ENCODE assay signal across 12 cellular contexts in the genomic region with DNA sequence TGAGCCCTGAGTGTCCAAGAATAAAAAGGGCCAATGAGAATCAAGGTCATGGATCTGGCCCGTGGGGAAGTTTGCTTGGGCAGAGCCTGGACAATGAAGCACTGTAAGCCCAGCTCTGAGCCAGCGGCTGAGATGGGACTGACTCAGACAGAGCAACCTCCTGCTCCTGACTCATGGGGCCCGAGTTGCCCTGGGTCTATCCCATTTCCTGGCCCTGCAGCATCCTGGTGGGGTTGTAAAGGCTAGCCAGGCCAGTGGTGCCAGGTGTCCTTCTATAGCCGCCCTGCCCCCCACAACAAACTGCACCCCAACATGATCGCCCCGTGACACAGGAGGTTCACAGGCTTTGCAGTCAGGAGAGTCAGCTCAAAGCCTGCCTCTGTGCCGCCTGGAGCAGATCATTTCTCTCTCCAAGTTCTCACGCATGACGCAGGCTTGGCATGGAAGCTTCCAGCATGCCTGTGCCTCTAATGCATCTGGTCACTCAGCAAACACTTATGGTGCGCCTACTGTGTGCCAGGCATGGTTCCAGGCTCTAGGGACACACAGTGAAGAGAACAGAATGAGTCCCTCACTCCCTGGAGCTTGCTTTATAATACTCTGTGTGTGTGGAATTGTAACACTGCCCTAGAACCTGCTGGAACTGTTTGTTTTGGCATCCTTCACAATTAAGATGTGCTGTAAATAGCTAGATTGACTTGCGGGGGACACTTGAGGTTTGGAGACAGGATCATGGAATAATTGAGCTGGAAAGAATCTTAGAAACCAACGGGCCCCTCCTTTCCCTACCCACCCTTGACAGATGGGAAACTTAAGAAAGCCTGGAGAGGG. TPM values are rescaled to one million over a fixed set of nuclear protein-coding genes. Genes with fewer than 3 reads are reported as not detected.
DNase-seq lines count a peak whose midpoint lies in the region; FAIRE-seq and TF ChIP-seq lines count a peak whose summit lies in the region.
"Had no signal": no experiment of that assay in that cellular context is flagged by ENCODE, and none has a peak within 500 bp of the region (broad histone marks: within the 10 kb centered on the region; RNA-seq: fewer than 3 reads in every experiment).

No MANE protein-coding gene starts in this region.

- TF ChIP-seq CTCF in PC-9 (conservative IDR thresholded peaks at IDR 0.05) (no peak), endothelial cell of umbilical vein (IDR thresholded peaks at IDR 0.05; ENCODE audit: extremely low read depth in 1 of 2, insufficient read depth in 1 of 2, low read depth in 1 of 2, low read length in 2 of 2) (no peak), endothelial cell (IDR thresholded peaks at IDR 0.05; ENCODE audit: unreplicated experiment) (no peak), A673 (conservative IDR thresholded peaks at IDR 0.05; ENCODE audit: low read depth, low read length) (no peak)

- BruUV-seq in PC-9 (replicated peaks; lab: Mats Ljungman, UMichigan), result TSS peak; percentile 79
- no TSS peak for BruUV-seq in endothelial cell of umbilical vein (replicated peaks; lab: Mats Ljungman, UMichigan)
- no TSS peak for BruUV-seq in A673 (replicated peaks; lab: Mats Ljungman, UMichigan)

- intact Hi-C loops in PC-9 (cut with micrococcal nuclease; ENCODE audit: unreplicated experiment) (no loop called here), endothelial cell of umbilical vein (cut with micrococcal nuclease) (no loop called here), A673 (cut with micrococcal nuclease; ENCODE audit: unreplicated experiment) (no loop called here)

- H3K27me3 Mint-ChIP-seq in endothelial cell (ENCODE audit: unreplicated experiment), result peaks cover 8% of the 10 kb centered on the region

- H3K36me3 Mint-ChIP-seq in endothelial cell (ENCODE audit: low read depth, unreplicated experiment), result peaks cover 3% of the 10 kb centered on the region

- H3K9ac ChIP-seq in endothelial cell of umbilical vein (replicated peaks; ENCODE audit: extremely low read depth, insufficient read depth, low read length), result no peak overlapping the region

- H3K9me2 ChIP-seq in PC-9 (ENCODE audit: insufficient read depth), result no peaks in the 10 kb centered on the region

- H3K36me3 ChIP-seq in PC-9 (ENCODE audit: low read depth) (no peaks in the 10 kb centered on the region), endothelial cell of umbilical vein (ENCODE audit: control insufficient read depth in 2 of 2, extremely low read depth in 1 of 2, insufficient read depth in 2 of 2, low read length in 2 of 2) (no peaks in the 10 kb centered on the region), A673 (ENCODE audit: insufficient read depth, low read length, poor library complexity, severe bottlenecking) (no peaks in the 10 kb centered on the region)
- H3K36me3 ChIP-seq: HAP-1, heart left ventricle had no signal

- H4K20me1 ChIP-seq in PC-9 (ENCODE audit: insufficient read depth), result no peaks in the 10 kb centered on the region
- no peaks in the 10 kb centered on the region for H4K20me1 ChIP-seq in endothelial cell of umbilical vein (replicated peaks; ENCODE audit: control insufficient read depth, extremely low read depth, insufficient read depth, low read length)

- peak; percentile 99 for FAIRE-seq in endothelial cell of umbilical vein (lab: Jason Lieb, UNC)

- H3K4me3 Mint-ChIP-seq in endothelial cell (ENCODE audit: unreplicated experiment), result no peak overlapping the region

- no peaks in the 10 kb centered on the region for H3K4me1 Mint-ChIP-seq in endothelial cell (ENCODE audit: unreplicated experiment)

- H2AFZ ChIP-seq in PC-9 (no peak overlapping the region), endothelial cell of umbilical vein (ENCODE audit: low read depth, low read length) (no peak overlapping the region)

- peak overlapping the region; percentile 54 for H3K4me2 ChIP-seq in PC-9
- H3K4me2 ChIP-seq in endothelial cell of umbilical vein (ENCODE audit: insufficient read depth, low read length), result no peak overlapping the region

- peaks cover 33% of the 10 kb centered on the region for H3F3A ChIP-seq in PC-9 (ENCODE audit: insufficient read depth, low read depth)

- no peak overlapping the region for H3K27ac Mint-ChIP-seq in endothelial cell (ENCODE audit: unreplicated experiment)

- H3K4me1 ChIP-seq in PC-9 (replicated peaks; ENCODE audit: insufficient read depth), result peaks cover 43% of the 10 kb centered on the region
- peaks cover 16% of the 10 kb centered on the region for H3K4me1 ChIP-seq in endothelial cell of umbilical vein (ENCODE audit: control insufficient read depth, extremely low read depth, insufficient read depth, low read length)
- H3K4me1 ChIP-seq in A673 (ENCODE audit: insufficient read depth, low read length, poor library complexity, severe bottlenecking), result no peaks in the 10 kb centered on the region
- H3K4me1 ChIP-seq: HAP-1, heart left ventricle had no signal

- H3K9me3 ChIP-seq in PC-9 (ENCODE audit: insufficient read depth, low read depth) (no peaks in the 10 kb centered on the region), endothelial cell of umbilical vein (replicated peaks; ENCODE audit: control insufficient read depth, insufficient read depth, low read length) (no peaks in the 10 kb centered on the region), A673 (ENCODE audit: low read depth, low read length, poor library complexity, severe bottlenecking) (no peaks in the 10 kb centered on the region)
- H3K9me3 ChIP-seq: HAP-1 had no signal

- no peaks in the 10 kb centered on the region for H3K9me1 ChIP-seq in endothelial cell of umbilical vein (replicated peaks; ENCODE audit: control insufficient read depth, extremely low read depth, insufficient read depth, low read length)

- POLR2A ChIA-PET in PC-9 (lab: Charles Lee; ENCODE audit: unreplicated experiment) (interaction anchor here (0.5 kb wide), 3 partner anchors 56 to 1602 kb away, joined by 6 to 10 read pairs (median 6); no protein-coding TSS in a partner anchor), endothelial cell of umbilical vein (lab: Charles Lee) (no interaction called here), A673 (lab: Charles Lee; ENCODE audit: low non-redundant PET) (no interaction called here)

- dilution Hi-C loops in endothelial cell of umbilical vein (cut with MboI; ENCODE audit: extremely low pct_ligation_motif_present, low sequenced_read_pairs), result no loop called here

- TF ChIP-seq POLR2A in endothelial cell of umbilical vein (IDR thresholded peaks at IDR 0.05; ENCODE audit: low read depth, low read length), result no peak

- no peaks in the 10 kb centered on the region for H3K9me3 Mint-ChIP-seq in endothelial cell (ENCODE audit: unreplicated experiment)

- H3K79me2 ChIP-seq in PC-9 (ENCODE audit: low read depth), result no peaks in the 10 kb centered on the region
- H3K79me2 ChIP-seq in endothelial cell of umbilical vein (ENCODE audit: control insufficient read depth, insufficient read depth, low read length), result no peaks in the 10 kb centered on the region

- no peak overlapping the region for H3K4me3 ChIP-seq in PC-9
- H3K4me3 ChIP-seq in endothelial cell of umbilical vein (replicated peaks in 1 of 3; ENCODE audit: insufficient read depth in 1 of 3, low read depth in 1 of 3, low read length in 3 of 3), result no peak overlapping the region
- H3K4me3 ChIP-seq in A673 (ENCODE audit: low read depth, low read length, poor library complexity, severe bottlenecking), result no peak overlapping the region
- H3K4me3 ChIP-seq: HAP-1, heart left ventricle had no signal

- CTCF ChIA-PET in PC-9 (lab: Charles Lee) (interaction anchor here (0.9 kb wide), 1 partner anchor 38 kb away, joined by 5 read pairs; no protein-coding TSS in a partner anchor), endothelial cell of umbilical vein (lab: Charles Lee) (interaction anchor here (0.6 to 1.4 kb wide), 5 partner anchors 9 to 119 kb away, joined by 3 to 5 read pairs (median 3); no protein-coding TSS in a partner anchor), A673 (lab: Charles Lee) (no interaction called here)

- no peaks in the 10 kb centered on the region for H3K27me3 ChIP-seq in PC-9 (ENCODE audit: insufficient read depth, low read depth)
- H3K27me3 ChIP-seq in endothelial cell of umbilical vein (ENCODE audit: control insufficient read depth in 2 of 2, insufficient read depth in 2 of 2, low read length in 2 of 2), result no peaks in the 10 kb centered on the region
- no peaks in the 10 kb centered on the region for H3K27me3 ChIP-seq in A673 (replicated peaks; ENCODE audit: insufficient read depth, low read depth, low read length, poor library complexity)
- H3K27me3 ChIP-seq: heart left ventricle had no signal

- H3K27ac ChIP-seq in PC-9, result peak overlapping the region; percentile 90
- H3K27ac ChIP-seq in endothelial cell of umbilical vein (ENCODE audit: insufficient read depth, low read depth, low read length), result peak overlapping the region; percentile 34
- H3K27ac ChIP-seq in A673 (ENCODE audit: low read depth, low read length, poor library complexity, severe bottlenecking), result no peak overlapping the region
- H3K27ac ChIP-seq: heart left ventricle had no signal

- DNase-seq in Ammon's horn (ENCODE audit: low spot score), result peak; percentile 53
- peak; percentile 79 to 93 for DNase-seq in PC-9
- DNase-seq in endothelial cell of umbilical vein (ENCODE audit: low read depth, low spot score), result peak; percentile 76
- DNase-seq in non-pigmented ciliary epithelial cell (ENCODE audit: low read depth), result peak; percentile 74
- no peak for DNase-seq in stimulated activated CD4-positive, alpha-beta T cell treated with anti-CD3 and anti-CD28 coated beads, Interleukin-15, amount 100 ng/mL, for 24 hours
- no peak for DNase-seq in NCI-H1694 treated with DMSO at 0.1 percent for 48 hours (lab: John Stamatoyannopoulos, UW)
- DNase-seq in endothelial cell (ENCODE audit: low spot score), result no peak
- no peak for DNase-seq in A673 (ENCODE audit: low spot score)
- DNase-seq: heart left ventricle; NCI-H2107; stimulated activated CD4-positive, alpha-beta T cell treated with anti-CD3 and anti-CD28 coated beads, Interleukin-12 subunit alpha, Interleukin-12 subunit beta, amount 100 ng/mL, for 4 hours had no signal

RNA-seq across cellular contexts. Expression of a gene that starts 4.9 kb away (rescaled TPM):
- total RNA-seq in PC-9 (2021) (11.7 and 18.0 TPM in 2 replicates), endothelial cell of umbilical vein (0.09 and 0.11 TPM in 2 replicates), endothelial cell (ENCODE audit: unreplicated experiment) (not detected), A673 (2021) (not detected in 2 replicates)
- polyA plus RNA-seq in endothelial cell of umbilical vein, result 0.01 and 0.03 TPM in 2 replicates
- 0.01 and 0.03 TPM in 2 replicates for polyA plus RNA-seq in endothelial cell of umbilical vein (2011; cell fraction: cytosol; rRNA removed)
- polyA plus RNA-seq in endothelial cell of umbilical vein (2011; cell fraction: nucleus; rRNA removed), result 0.04 and 0.58 TPM in 2 replicates
- polyA plus RNA-seq in endothelial cell of umbilical vein (2012), result 0.19 and 0.48 TPM in 2 replicates
- polyA minus RNA-seq in endothelial cell of umbilical vein, result not detected in 2 replicates
- polyA minus RNA-seq in endothelial cell of umbilical vein (2011; cell fraction: cytosol; rRNA and poly(A)+ RNA removed), result not detected
- polyA minus RNA-seq in endothelial cell of umbilical vein (2011; cell fraction: nucleus; rRNA and poly(A)+ RNA removed), result not detected in 2 replicates
- total RNA-seq: heart left ventricle had no signal
- polyA plus RNA-seq: heart left ventricle had no signal

RNA-seq across cellular contexts. Expression of a gene that starts 58.0 kb away (rescaled TPM):
- total RNA-seq in PC-9 (2021) (274 and 305 TPM in 2 replicates), endothelial cell of umbilical vein (243 TPM in 2 replicates), endothelial cell (ENCODE audit: unreplicated experiment) (196 TPM), A673 (2021) (155 and 167 TPM in 2 replicates)
- polyA plus RNA-seq in endothelial cell of umbilical vein, result 171 and 200 TPM in 2 replicates
- 228 and 253 TPM in 2 replicates for polyA plus RNA-seq in endothelial cell of umbilical vein (2011; cell fraction: cytosol; rRNA removed)
- 93.3 and 93.9 TPM in 2 replicates for polyA plus RNA-seq in endothelial cell of umbilical vein (2011; cell fraction: nucleus; rRNA removed)
- polyA plus RNA-seq in endothelial cell of umbilical vein (2012), result 183 and 257 TPM in 2 replicates
- 164 and 173 TPM in 2 replicates for polyA minus RNA-seq in endothelial cell of umbilical vein
- polyA minus RNA-seq in endothelial cell of umbilical vein (2011; cell fraction: cytosol; rRNA and poly(A)+ RNA removed), result 60.8 TPM
- polyA minus RNA-seq in endothelial cell of umbilical vein (2011; cell fraction: nucleus; rRNA and poly(A)+ RNA removed), result 45.1 and 49.6 TPM in 2 replicates

RNA-seq across cellular contexts. Expression of a gene that starts 59.8 kb away (rescaled TPM):
- 3.6 and 4.2 TPM in 2 replicates for total RNA-seq in PC-9 (2021)
- not detected in 2 replicates for total RNA-seq in endothelial cell of umbilical vein
- polyA plus RNA-seq in endothelial cell of umbilical vein, result not detected in 2 replicates
- not detected in 2 replicates for polyA plus RNA-seq in endothelial cell of umbilical vein (2011; cell fraction: cytosol; rRNA removed)
- polyA plus RNA-seq in endothelial cell of umbilical vein (2011; cell fraction: nucleus; rRNA removed), result not detected in 2 replicates
- not detected in 2 replicates for polyA plus RNA-seq in endothelial cell of umbilical vein (2012)
- polyA minus RNA-seq in endothelial cell of umbilical vein, result not detected in 2 replicates
- polyA minus RNA-seq in endothelial cell of umbilical vein (2011; cell fraction: cytosol; rRNA and poly(A)+ RNA removed), result not detected
- not detected in 2 replicates for polyA minus RNA-seq in endothelial cell of umbilical vein (2011; cell fraction: nucleus; rRNA and poly(A)+ RNA removed)
- total RNA-seq in endothelial cell (ENCODE audit: unreplicated experiment), result not detected
- not detected in 2 replicates for total RNA-seq in A673 (2021)
- total RNA-seq: heart left ventricle had no signal
- polyA plus RNA-seq: heart left ventricle had no signal

Comparison
In these comparisons a context has a peak if more than half of its experiments do, and no peak if none do; other contexts are left out.
1. DNase-seq: peak in Ammon's horn (single experiment), PC-9 (2 of 2), endothelial cell of umbilical vein (single experiment) and non-pigmented ciliary epithelial cell (single experiment); none in stimulated activated CD4-positive, alpha-beta T cell treated with anti-CD3 and anti-CD28 coated beads, Interleukin-15, amount 100 ng/mL, for 24 hours (single experiment), NCI-H1694 treated with DMSO at 0.1 percent for 48 hours (single experiment), endothelial cell (single experiment) and A673 (single experiment).
2. RNA of a gene that starts 4.9 kb away (total RNA-seq): 11.7 to 18.0 TPM in PC-9; 0.09 to 0.11 TPM in endothelial cell of umbilical vein, not detected in endothelial cell (single experiment) and not detected in A673; every median in the first group is over 10 times any median in the second.